ENCODE assay signal across 21 cellular contexts in the genomic region with DNA sequence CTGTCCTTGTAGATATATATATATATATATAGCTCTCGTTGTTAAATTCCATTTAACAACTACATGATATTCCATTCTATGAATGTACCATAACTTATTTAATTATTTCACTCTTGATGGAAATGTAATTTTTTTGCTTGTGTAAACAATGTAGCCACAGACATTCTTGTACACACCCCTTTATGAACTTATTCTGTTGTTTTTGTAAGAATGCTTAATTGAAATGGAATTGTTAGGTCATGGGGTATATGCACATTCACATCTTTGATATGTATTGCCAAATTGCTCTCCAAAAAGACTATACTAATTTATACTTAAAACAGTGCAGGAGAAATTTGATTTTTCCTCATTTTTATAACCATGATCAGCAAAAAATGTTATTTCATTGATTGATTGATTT.
A peak's percentile ranks its signal among the peaks of the same experiment; 100 is the strongest.
DNase-seq lines count a peak whose midpoint lies in the region; ATAC-seq and TF ChIP-seq lines count a peak whose summit lies in the region.
"Had no signal": no experiment of that assay in that cellular context is flagged by ENCODE, and none has a peak within 500 bp of the region (broad histone marks: within the 10 kb centered on the region; RNA-seq: fewer than 3 reads in every experiment).

No MANE protein-coding gene starts in this region.

- no peaks in the 10 kb centered on the region for H3K9me1 ChIP-seq in IMR-90 (ENCODE audit: insufficient read depth, low read length)

- H2BK5ac ChIP-seq in IMR-90 (ENCODE audit: low read depth, low read length, poor library complexity, severe bottlenecking), result no peak overlapping the region

- POLR2A ChIA-PET in IMR-90 (lab: Charles Lee; ENCODE audit: unreplicated experiment), result no interaction called here
- POLR2A ChIA-PET in PC-3 (lab: Charles Lee; ENCODE audit: unreplicated experiment), result no interaction called here

- H3K18ac ChIP-seq in IMR-90 (ENCODE audit: low read depth, low read length), result no peak overlapping the region

- H3K27ac ChIP-seq in IMR-90 (ENCODE audit: insufficient read depth, low read length) (no peak overlapping the region), epithelial cell of prostate (peak overlapping the region; percentile 92), PC-3 (ENCODE audit: low read length) (no peak overlapping the region)
- H3K27ac ChIP-seq: KMS-11, SJSA1 had no signal

- CTCF ChIA-PET in IMR-90 (lab: Yijun Ruan, JAX) (no interaction called here), PC-3 (lab: Charles Lee) (interaction anchor here (0.6 kb wide), 1 partner anchor 8 kb away, joined by 3 read pairs; no protein-coding TSS in a partner anchor)

- H2AFZ ChIP-seq in IMR-90 (replicated peaks; ENCODE audit: low read length, poor library complexity) (no peak overlapping the region), PC-3 (ENCODE audit: low read length) (no peak overlapping the region)

- no peak overlapping the region for H2AK9ac ChIP-seq in IMR-90 (replicated peaks; ENCODE audit: low read depth, low read length, poor library complexity)

- H3K4me3 ChIP-seq in IMR-90 (ENCODE audit: insufficient read depth, low read depth, low read length) (no peak overlapping the region), fibroblast of villous mesenchyme (ENCODE audit: low read depth, low read length) (no peak overlapping the region), PC-3 (ENCODE audit: low read length) (no peak overlapping the region)
- H3K4me3 ChIP-seq: SJSA1 had no signal

- ATAC-seq in IMR-90 (ENCODE audit: low read depth), result no peak
- no peak for ATAC-seq in GM19455 (IDR thresholded peaks at IDR 0.05; ENCODE audit: unreplicated experiment)
- ATAC-seq in PC-3, result no peak

- H3K4me1 ChIP-seq in IMR-90 (ENCODE audit: control insufficient read depth, insufficient read depth, low read length) (peaks cover 2% of the 10 kb centered on the region; the same call in 1 of the 2 replicates), PC-3 (ENCODE audit: insufficient read depth, low read length) (peaks cover 8% of the 10 kb centered on the region)

- no peak for TF ChIP-seq POLR2A in IMR-90 (IDR thresholded peaks at IDR 0.05; ENCODE audit: low read depth, low read length)

- DNase-seq in EH (ENCODE audit: low read depth) (peak; percentile 31), IMR-90 (peak; percentile 20), epithelial cell of prostate (ENCODE audit: low read depth, low spot score) (no peak), fibroblast of villous mesenchyme (ENCODE audit: low read depth) (peak; percentile 17), cardiac septum (ENCODE audit: low spot score) (no peak), PC-3 (no peak)
- DNase-seq: 8988T, ACHN, Calu3, DMS79 treated with DMSO at 0.1 percent for 48 hours, NCI-H1048, NCI-H1417, NCI-H1694, NCI-H2029 treated with DMSO at 0.1 percent for 48 hours, NCI-H446 treated with DMSO at 0.1 percent for 48 hours, NCI-H526 treated with DMSO at 0.1 percent for 48 hours, Right ventricle myocardium superior, RPMI8226 had no signal

- no peak for TF ChIP-seq CTCF in IMR-90 (conservative IDR thresholded peaks at IDR 0.05; ENCODE audit: low read depth, low read length)
- TF ChIP-seq CTCF in fibroblast of villous mesenchyme (IDR thresholded peaks at IDR 0.05; ENCODE audit: insufficient read depth, low read depth, low read length), result no peak
- TF ChIP-seq CTCF in PC-3 (conservative IDR thresholded peaks at IDR 0.05; ENCODE audit: low read depth, low read length), result no peak

- H4K5ac ChIP-seq in IMR-90 (ENCODE audit: low read depth, low read length), result no peak overlapping the region

- no peak overlapping the region for H4K8ac ChIP-seq in IMR-90 (ENCODE audit: low read depth in 2 of 2, low read length in 2 of 2)

- WGBS in IMR-90 (ENCODE audit: extremely low coverage in 2 of 2, insufficient read length in 1 of 2), 2 experiments, result no CpG with 5 or more reads among the region's 1 CpG

- H3K56ac ChIP-seq in IMR-90 (ENCODE audit: extremely low read depth, insufficient read depth, low read length), result no peak overlapping the region

- no peak overlapping the region for H3K23ac ChIP-seq in IMR-90 (ENCODE audit: low read depth, low read length)

- H3K79me1 ChIP-seq in IMR-90 (ENCODE audit: low read depth in 1 of 2, low read length in 2 of 2), result peaks cover 15 to 17% of the 10 kb centered on the region in 2 experiments

- H3K27me3 ChIP-seq in IMR-90 (ENCODE audit: control insufficient read depth, insufficient read depth, low read length), result no peaks in the 10 kb centered on the region
- H3K27me3 ChIP-seq in PC-3 (ENCODE audit: low read length), result no peaks in the 10 kb centered on the region
- H3K27me3 ChIP-seq: SJSA1 had no signal

- no peak overlapping the region for H2BK20ac ChIP-seq in IMR-90 (ENCODE audit: low read depth, low read length)

- dilution Hi-C loops in IMR-90 (cut with HindIII; ENCODE audit: low sequenced_read_pairs, unreplicated experiment), result no loop called here

- no peaks in the 10 kb centered on the region for H3F3A ChIP-seq in PC-3 (ENCODE audit: low read length, unreplicated experiment)

- no peaks in the 10 kb centered on the region for H4K20me1 ChIP-seq in IMR-90 (ENCODE audit: insufficient read depth, low read length)
- H4K20me1 ChIP-seq in PC-3 (ENCODE audit: low read length), result no peaks in the 10 kb centered on the region

- TF ChIP-seq RAD21 in IMR-90 (IDR thresholded peaks at IDR 0.05; ENCODE audit: low read length), result no peak

- H3K14ac ChIP-seq in IMR-90 (replicated peaks; ENCODE audit: low read depth, low read length), result no peak overlapping the region

- in situ Hi-C loops in IMR-90 (cut with MboI; ENCODE audit: low sequenced_read_pairs), result no loop called here

- H3K9ac ChIP-seq in IMR-90 (ENCODE audit: low read depth, low read length), result no peak overlapping the region
- H3K9ac ChIP-seq in PC-3 (ENCODE audit: low read length), result no peak overlapping the region
- H3K9ac ChIP-seq: KMS-11 had no signal

- H4K91ac ChIP-seq in IMR-90 (ENCODE audit: insufficient read depth, low read depth, low read length), result no peak overlapping the region

- H3K79me2 ChIP-seq in PC-3 (ENCODE audit: low read length), result peaks cover 42% of the 10 kb centered on the region; the same call in 1 of the 2 replicates

- no peak overlapping the region for H3K4ac ChIP-seq in IMR-90 (ENCODE audit: low read depth, low read length)

- no peaks in the 10 kb centered on the region for H3K36me3 ChIP-seq in IMR-90 (ENCODE audit: control insufficient read depth, insufficient read depth, low read length)
- H3K36me3 ChIP-seq in PC-3 (ENCODE audit: low read depth, low read length), result no peaks in the 10 kb centered on the region

- BruUV-seq in IMR-90 (replicated peaks; lab: Mats Ljungman, UMichigan), result no TSS peak
- BruUV-seq in PC-3 (replicated peaks; lab: Mats Ljungman, UMichigan), result no TSS peak

- H3K9me3 ChIP-seq in IMR-90 (ENCODE audit: control insufficient read depth, insufficient read depth, low read length) (no peaks in the 10 kb centered on the region), PC-3 (ENCODE audit: low read length) (no peaks in the 10 kb centered on the region)
- H3K9me3 ChIP-seq: SJSA1 had no signal

- no peak overlapping the region for H2BK120ac ChIP-seq in IMR-90 (ENCODE audit: low read depth, low read length)

- H2AK5ac ChIP-seq in IMR-90 (ENCODE audit: low read depth, low read length), result no peak overlapping the region

- intact Hi-C loops in IMR-90 (cut with micrococcal nuclease), result no loop called here
- intact Hi-C loops in cardiac septum (cut with DNase I), result no loop called here
- intact Hi-C loops in PC-3 (cut with micrococcal nuclease), result no loop called here

- H3K4me2 ChIP-seq in IMR-90 (ENCODE audit: low read depth, low read length) (no peak overlapping the region), PC-3 (ENCODE audit: low read length) (no peak overlapping the region)
- H3K4me2 ChIP-seq: KMS-11 had no signal

- no peaks in the 10 kb centered on the region for H3K9me2 ChIP-seq in PC-3 (replicated peaks; ENCODE audit: low read length)

- no peak overlapping the region for H2BK15ac ChIP-seq in IMR-90 (ENCODE audit: low read depth, low read length)

TF ChIP-seq in IMR-90, 13 proteins besides CTCF, POLR2A, EP300 and RAD21:
- TF ChIP-seq SMC3 (IDR thresholded peaks at IDR 0.05; ENCODE audit: low read depth, low read length) (no peak), RCOR1 (IDR thresholded peaks at IDR 0.05; ENCODE audit: insufficient replicate concordance, low read length) (no peak), MAFK (IDR thresholded peaks at IDR 0.05; ENCODE audit: low read depth, low read length) (no peak), RFX5 (IDR thresholded peaks at IDR 0.05; ENCODE audit: low read depth, low read length) (no peak), CEBPB (IDR thresholded peaks at IDR 0.05; ENCODE audit: low read depth, low read length) (no peak), BHLHE40 (IDR thresholded peaks at IDR 0.05; ENCODE audit: low read depth, low read length) (no peak), CHD1 (IDR thresholded peaks at IDR 0.05; ENCODE audit: low read depth, low read length) (no peak), MAZ (IDR thresholded peaks at IDR 0.05; ENCODE audit: borderline replicate concordance, low read depth, low read length) (no peak), NFE2L2 (IDR thresholded peaks at IDR 0.05; ENCODE audit: low read depth, low read length) (no peak), FOS (IDR thresholded peaks at IDR 0.05; ENCODE audit: low read depth, low read length) (no peak), MXI1 (IDR thresholded peaks at IDR 0.05; ENCODE audit: borderline replicate concordance, low read depth, low read length) (no peak)
- TF ChIP-seq, protein P1, sequence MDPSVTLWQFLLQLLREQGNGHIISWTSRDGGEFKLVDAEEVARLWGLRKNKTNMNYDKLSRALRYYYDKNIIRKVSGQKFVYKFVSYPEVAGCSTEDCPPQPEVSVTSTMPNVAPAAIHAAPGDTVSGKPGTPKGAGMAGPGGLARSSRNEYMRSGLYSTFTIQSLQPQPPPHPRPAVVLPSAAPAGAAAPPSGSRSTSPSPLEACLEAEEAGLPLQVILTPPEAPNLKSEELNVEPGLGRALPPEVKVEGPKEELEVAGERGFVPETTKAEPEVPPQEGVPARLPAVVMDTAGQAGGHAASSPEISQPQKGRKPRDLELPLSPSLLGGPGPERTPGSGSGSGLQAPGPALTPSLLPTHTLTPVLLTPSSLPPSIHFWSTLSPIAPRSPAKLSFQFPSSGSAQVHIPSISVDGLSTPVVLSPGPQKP (IDR thresholded peaks at IDR 0.05; ENCODE audit: borderline replicate concordance, low read depth, low read length), result no peak
- TF ChIP-seq, protein P2, sequence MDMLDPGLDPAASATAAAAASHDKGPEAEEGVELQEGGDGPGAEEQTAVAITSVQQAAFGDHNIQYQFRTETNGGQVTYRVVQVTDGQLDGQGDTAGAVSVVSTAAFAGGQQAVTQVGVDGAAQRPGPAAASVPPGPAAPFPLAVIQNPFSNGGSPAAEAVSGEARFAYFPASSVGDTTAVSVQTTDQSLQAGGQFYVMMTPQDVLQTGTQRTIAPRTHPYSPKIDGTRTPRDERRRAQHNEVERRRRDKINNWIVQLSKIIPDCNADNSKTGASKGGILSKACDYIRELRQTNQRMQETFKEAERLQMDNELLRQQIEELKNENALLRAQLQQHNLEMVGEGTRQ (IDR thresholded peaks at IDR 0.05; ENCODE audit: low read depth, low read length), result no peak

Comparison
In these comparisons a context has a peak if more than half of its experiments do, and no peak if none do; other contexts are left out.
1. DNase-seq: peak in EH (single experiment), IMR-90 (single experiment) and fibroblast of villous mesenchyme (single experiment); none in epithelial cell of prostate (single experiment), cardiac septum (single experiment) and PC-3 (single experiment).